Comparison of ENCODE assay signal across 10 cellular contexts in genomic region chr6:142478117-142478516, GRCh38.
DNase-seq lines count a peak whose midpoint lies in the region; ATAC-seq and TF ChIP-seq lines count a peak whose summit lies in the region.
"Had no signal": no experiment of that assay in that cellular context is flagged by ENCODE, and none has a peak within 500 bp of the region (broad histone marks: within the 10 kb centered on the region; RNA-seq: fewer than 3 reads in every experiment).

No MANE protein-coding gene starts in this region.

- H3K4me1 Mint-ChIP-seq in activated naive CD8-positive, alpha-beta T cell treated with anti-CD3 and anti-CD28 coated beads for 36 hours: peaks cover 8% of the 10 kb centered on the region
- peaks cover 9% of the 10 kb centered on the region for H3K4me1 Mint-ChIP-seq in activated naive CD8-positive, alpha-beta T cell treated with anti-CD3 and anti-CD28 coated beads, Interleukin-2, amount 50 U/mL, for 24 hours

- H3K27me3 Mint-ChIP-seq in activated naive CD8-positive, alpha-beta T cell treated with anti-CD3 and anti-CD28 coated beads for 36 hours: no peaks in the 10 kb centered on the region
- H3K27me3 Mint-ChIP-seq in activated naive CD8-positive, alpha-beta T cell treated with anti-CD3 and anti-CD28 coated beads, Interleukin-2, amount 50 U/mL, for 24 hours: peaks cover 2% of the 10 kb centered on the region
- H3K27me3 Mint-ChIP-seq: dendritic cell treated with granulocyte-macrophage colony-stimulating factor and Interleukin-4, amounts not matched to agents 40 ng/mL and 50 ng/mL, for 4 days had no signal

- no peak overlapping the region for H3K4me3 Mint-ChIP-seq in activated naive CD8-positive, alpha-beta T cell treated with anti-CD3 and anti-CD28 coated beads for 36 hours
- H3K4me3 Mint-ChIP-seq in activated naive CD8-positive, alpha-beta T cell treated with anti-CD3 and anti-CD28 coated beads, Interleukin-2, amount 50 U/mL, for 24 hours: no peak overlapping the region
- H3K4me3 Mint-ChIP-seq: dendritic cell treated with granulocyte-macrophage colony-stimulating factor and Interleukin-4, amounts not matched to agents 40 ng/mL and 50 ng/mL, for 4 days; naive thymus-derived CD8-positive, alpha-beta T cell had no signal

- no peak for TF ChIP-seq CTCF in brain microvascular endothelial cell (IDR thresholded peaks at IDR 0.05; ENCODE audit: low read depth, low read length, missing control alignments)

- no peaks in the 10 kb centered on the region for H3K36me3 ChIP-seq in brain microvascular endothelial cell (replicated peaks)

- no peak overlapping the region for H3K27ac ChIP-seq in brain microvascular endothelial cell

- in situ Hi-C loops in brain microvascular endothelial cell (cut with HindIII; ENCODE audit: low pct_ligation_motif_present, low sequenced_read_pairs): no loop called here

- no peak for ATAC-seq in activated naive CD8-positive, alpha-beta T cell treated with anti-CD3 and anti-CD28 coated beads, Interleukin-2, amount 50 U/mL, for 24 hours
- ATAC-seq in stimulated activated naive CD8-positive, alpha-beta T cell treated with anti-CD3 and anti-CD28 coated beads, Interleukin-15, Interleukin-2, amounts not matched to agents 100 U/mL and 50 U/mL, for 24 hours: no peak
- no peak for ATAC-seq in HG02885 (IDR thresholded peaks at IDR 0.05; ENCODE audit: poor library complexity, unreplicated experiment)
- ATAC-seq: naive thymus-derived CD8-positive, alpha-beta T cell had no signal

- peaks cover 2% of the 10 kb centered on the region for H3K9me3 Mint-ChIP-seq in activated naive CD8-positive, alpha-beta T cell treated with anti-CD3 and anti-CD28 coated beads for 36 hours
- H3K9me3 Mint-ChIP-seq in activated naive CD8-positive, alpha-beta T cell treated with anti-CD3 and anti-CD28 coated beads, Interleukin-2, amount 50 U/mL, for 24 hours: peaks cover 4% of the 10 kb centered on the region
- H3K9me3 Mint-ChIP-seq: dendritic cell treated with granulocyte-macrophage colony-stimulating factor and Interleukin-4, amounts not matched to agents 40 ng/mL and 50 ng/mL, for 4 days had no signal

- peak; percentile 6 for DNase-seq in activated naive CD8-positive, alpha-beta T cell treated with anti-CD3 and anti-CD28 coated beads for 36 hours
- DNase-seq in activated naive CD8-positive, alpha-beta T cell treated with anti-CD3 and anti-CD28 coated beads, Interleukin-2, amount 50 U/mL, for 24 hours: no peak
- peak; percentile 70 for DNase-seq in MV-4-11 (lab: John Stamatoyannopoulos, UW)
- peak; percentile 64 for DNase-seq in brain microvascular endothelial cell
- peak; percentile 7 for DNase-seq in stimulated activated naive CD8-positive, alpha-beta T cell treated with anti-CD3 and anti-CD28 coated beads, Interleukin-15, Interleukin-2, amounts not matched to agents 100 U/mL and 50 U/mL, for 24 hours
- no peak for DNase-seq in amygdala (lab: John Stamatoyannopoulos, UW)
- DNase-seq in NCI-H1092 (lab: John Stamatoyannopoulos, UW): no peak
- DNase-seq: naive thymus-derived CD8-positive, alpha-beta T cell had no signal

- no peaks in the 10 kb centered on the region for H3K27me3 ChIP-seq in brain microvascular endothelial cell (replicated peaks)

- H3K36me3 Mint-ChIP-seq in activated naive CD8-positive, alpha-beta T cell treated with anti-CD3 and anti-CD28 coated beads for 36 hours: no peaks in the 10 kb centered on the region
- no peaks in the 10 kb centered on the region for H3K36me3 Mint-ChIP-seq in activated naive CD8-positive, alpha-beta T cell treated with anti-CD3 and anti-CD28 coated beads, Interleukin-2, amount 50 U/mL, for 24 hours (ENCODE audit: low read depth)
- H3K36me3 Mint-ChIP-seq: naive thymus-derived CD8-positive, alpha-beta T cell had no signal

- no peak overlapping the region for H3K27ac Mint-ChIP-seq in activated naive CD8-positive, alpha-beta T cell treated with anti-CD3 and anti-CD28 coated beads for 36 hours
- H3K27ac Mint-ChIP-seq in activated naive CD8-positive, alpha-beta T cell treated with anti-CD3 and anti-CD28 coated beads, Interleukin-2, amount 50 U/mL, for 24 hours: no peak overlapping the region
- H3K27ac Mint-ChIP-seq: dendritic cell treated with granulocyte-macrophage colony-stimulating factor and Interleukin-4, amounts not matched to agents 40 ng/mL and 50 ng/mL, for 4 days had no signal

- no peak overlapping the region for H3K4me3 ChIP-seq in brain microvascular endothelial cell (ENCODE audit: low read depth, low read length)

Comparison
In these comparisons a context has a peak if more than half of its experiments do, and no peak if none do; other contexts are left out.
1. DNase-seq: peak in activated naive CD8-positive, alpha-beta T cell treated with anti-CD3 and anti-CD28 coated beads for 36 hours (single experiment), MV-4-11 (single experiment), brain microvascular endothelial cell (single experiment) and stimulated activated naive CD8-positive, alpha-beta T cell treated with anti-CD3 and anti-CD28 coated beads, Interleukin-15, Interleukin-2, amounts not matched to agents 100 U/mL and 50 U/mL, for 24 hours (single experiment); none in activated naive CD8-positive, alpha-beta T cell treated with anti-CD3 and anti-CD28 coated beads, Interleukin-2, amount 50 U/mL, for 24 hours (single experiment), amygdala (0 of 56) and NCI-H1092 (single experiment).